ENCODE assay signal across 8 cellular contexts in genomic region chr3:15268033-15268631, GRCh38.
DNase-seq lines count a peak whose midpoint lies in the region; TF ChIP-seq lines count a peak whose summit lies in the region.

No MANE protein-coding gene starts in this region.

- H3K4me3 ChIP-seq in OCI-LY7 (ENCODE audit: low read depth, low read length, poor library complexity, severe bottlenecking) = no peak overlapping the region

- no peak overlapping the region for H3K27ac ChIP-seq in OCI-LY7 (ENCODE audit: low read depth, low read length, poor library complexity, severe bottlenecking)
- no peak overlapping the region for H3K27ac ChIP-seq in epithelial cell of prostate

- no peaks in the 10 kb centered on the region for H3K79me2 ChIP-seq in OCI-LY7 (ENCODE audit: insufficient read depth, low read depth, low read length)

- POLR2A ChIA-PET in OCI-LY7 (lab: Charles Lee) = interaction anchor here (0.6 to 2.4 kb wide), 11 partner anchors 8 to 292 kb away, joined by 3 to 8 read pairs (median 3); no protein-coding TSS in a partner anchor

- DNase-seq in NCI-H524 (lab: John Stamatoyannopoulos, UW) (peak; percentile 67 to 76), NCI-H524 treated with DMSO at 0.1 percent for 48 hours (lab: John Stamatoyannopoulos, UW) (no peak), HuH-7.5 (ENCODE audit: low spot score) (peak; percentile 89), OCI-LY7 (ENCODE audit: low spot score) (peak; percentile 90), activated T-cell treated with anti-CD3 and anti-CD28 coated beads for 1 hour (ENCODE audit: low read depth) (peak; percentile 79), epithelial cell of prostate (ENCODE audit: low read depth, low spot score) (peak; percentile 14), myocyte (ENCODE audit: low read depth) (peak; percentile 91)
- DNase-seq in stimulated activated CD8-positive, alpha-beta memory T cell treated with anti-CD3 and anti-CD28 coated beads, Interleukin-4, amount 100 ng/mL, for 4 hours (ENCODE audit: low read depth in 2 of 2, low spot score in 1 of 2) = peak; percentile 63 to 70

- H2AFZ ChIP-seq in OCI-LY7 (ENCODE audit: low read length) = no peak overlapping the region

- no peaks in the 10 kb centered on the region for H4K20me1 ChIP-seq in OCI-LY7 (ENCODE audit: insufficient read depth, low read length)

- H3K4me1 ChIP-seq in OCI-LY7 (ENCODE audit: insufficient read depth, low read length, poor library complexity, severe bottlenecking) = peaks cover 18% of the 10 kb centered on the region

- intact Hi-C loops in OCI-LY7 (cut with micrococcal nuclease; ENCODE audit: unreplicated experiment) = loop anchor here (1.0 to 2.0 kb wide), 6 partner anchors 64 to 289 kb away; partner anchors contain the start of gene SH3BP5

- H3K36me3 ChIP-seq in OCI-LY7 (ENCODE audit: insufficient read depth, low read length) = peaks cover 14% of the 10 kb centered on the region; the same call in 1 of the 2 replicates

- peak; percentile 99 for TF ChIP-seq CTCF in OCI-LY7 (conservative IDR thresholded peaks at IDR 0.05; ENCODE audit: low read length)

- H3K4me2 ChIP-seq in OCI-LY7 (ENCODE audit: low read length) = no peak overlapping the region

- H3K9me2 ChIP-seq in OCI-LY7 (ENCODE audit: insufficient read depth, low read length) = no peaks in the 10 kb centered on the region

- BruUV-seq in OCI-LY7 (replicated peaks; lab: Mats Ljungman, UMichigan) = no TSS peak

- CTCF ChIA-PET in OCI-LY7 (lab: Charles Lee; ENCODE audit: unreplicated experiment) = interaction anchor here (0.5 to 2.4 kb wide), 10 partner anchors 11 to 156 kb away, joined by 3 to 13 read pairs (median 3); partner anchors contain the start of gene SH3BP5

- no peaks in the 10 kb centered on the region for H3K9me3 ChIP-seq in OCI-LY7 (ENCODE audit: low read length)
